21 cellular contexts compared by ENCODE assay signal in genomic region chr3:14862303-14862660, GRCh38. TPM values are rescaled to one million over a fixed set of nuclear protein-coding genes. Genes with fewer than 3 reads are reported as not detected.
"Had no signal": no experiment of that assay in that cellular context is flagged by ENCODE, and none has a peak within 500 bp of the region (broad histone marks: within the 10 kb centered on the region; RNA-seq: fewer than 3 reads in every experiment).

No MANE protein-coding gene starts in this region.

- DNase-seq: central memory CD4-positive, alpha-beta T cell; colonic mucosa; effector memory CD4-positive, alpha-beta T cell; erythroblast; esophagus squamous epithelium; foreskin melanocyte; glutamatergic neuron; naive thymus-derived CD8-positive, alpha-beta T cell; nephron progenitor cell; psoas muscle; sigmoid colon; stimulated activated CD4-positive, alpha-beta T cell treated with anti-CD3 and anti-CD28 coated beads, Interleukin-4, amount 100 ng/mL, for 4 hours; stimulated activated naive CD4-positive, alpha-beta T cell; stimulated activated naive CD8-positive, alpha-beta T cell treated with anti-CD3 and anti-CD28 coated beads, Interleukin-15, amount 100 ng/mL, for 72 hours; thyroid gland; uterus had no signal

- H3K27ac ChIP-seq: colonic mucosa, uterus had no signal

- ATAC-seq: naive thymus-derived CD8-positive, alpha-beta T cell; stimulated activated naive CD8-positive, alpha-beta T cell treated with anti-CD3 and anti-CD28 coated beads, Interleukin-15, amount 100 ng/mL, for 72 hours had no signal

- H3K36me3 ChIP-seq: colonic mucosa, esophagus squamous epithelium, sigmoid colon, thyroid gland, uterus had no signal

- H3K36me3 Mint-ChIP-seq: naive thymus-derived CD8-positive, alpha-beta T cell; type B pancreatic cell had no signal

- H3K27me3 ChIP-seq: colonic mucosa, sigmoid colon, thyroid gland, uterus had no signal

- H3K4me3 Mint-ChIP-seq: dendritic cell treated with granulocyte-macrophage colony-stimulating factor and Interleukin-4, amounts not matched to agents 40 ng/mL and 50 ng/mL, for 4 days; naive thymus-derived CD8-positive, alpha-beta T cell; nephron progenitor cell; stimulated activated naive CD8-positive, alpha-beta T cell treated with anti-CD3 and anti-CD28 coated beads, Interleukin-15, amount 100 ng/mL, for 72 hours; type B pancreatic cell had no signal

- H3K4me3 ChIP-seq: colonic mucosa, esophagus squamous epithelium, psoas muscle, sigmoid colon, thyroid gland, uterus had no signal

- H3K27ac Mint-ChIP-seq: dendritic cell treated with granulocyte-macrophage colony-stimulating factor and Interleukin-4, amounts not matched to agents 40 ng/mL and 50 ng/mL, for 4 days; naive thymus-derived CD8-positive, alpha-beta T cell; nephron progenitor cell; stimulated activated naive CD8-positive, alpha-beta T cell treated with anti-CD3 and anti-CD28 coated beads, Interleukin-15, amount 100 ng/mL, for 72 hours; type B pancreatic cell had no signal

- H3K9me3 ChIP-seq: colonic mucosa, esophagus squamous epithelium, psoas muscle, sigmoid colon, thyroid gland, uterus had no signal

- H3K4me1 ChIP-seq: colonic mucosa, uterus had no signal

- H3K27me3 Mint-ChIP-seq: dendritic cell treated with granulocyte-macrophage colony-stimulating factor and Interleukin-4, amounts not matched to agents 40 ng/mL and 50 ng/mL, for 4 days; stimulated activated naive CD8-positive, alpha-beta T cell treated with anti-CD3 and anti-CD28 coated beads, Interleukin-15, amount 100 ng/mL, for 72 hours had no signal

- H3K4me1 Mint-ChIP-seq: stimulated activated naive CD8-positive, alpha-beta T cell treated with anti-CD3 and anti-CD28 coated beads, Interleukin-15, amount 100 ng/mL, for 72 hours had no signal

- H3K9me3 Mint-ChIP-seq: dendritic cell treated with granulocyte-macrophage colony-stimulating factor and Interleukin-4, amounts not matched to agents 40 ng/mL and 50 ng/mL, for 4 days; naive thymus-derived CD8-positive, alpha-beta T cell; nephron progenitor cell; stimulated activated naive CD8-positive, alpha-beta T cell treated with anti-CD3 and anti-CD28 coated beads, Interleukin-15, amount 100 ng/mL, for 72 hours; type B pancreatic cell had no signal

RNA-seq across cellular contexts. Expression of gene FGD5, which starts 43.5 kb away (rescaled TPM):
- total RNA-seq: myocyte, osteocyte had no signal
- polyA plus RNA-seq: keratinocyte; naive thymus-derived CD8-positive, alpha-beta T cell had no signal
